In genomic region chr1:3779265-3779911, GRCh38 we compare ENCODE assay signal across 18 cellular contexts. TPM values are rescaled to one million over a fixed set of nuclear protein-coding genes. Genes with fewer than 3 reads are reported as not detected.
"Had no signal": no experiment of that assay in that cellular context is flagged by ENCODE, and none has a peak within 500 bp of the region (broad histone marks: within the 10 kb centered on the region; RNA-seq: fewer than 3 reads in every experiment).

No MANE protein-coding gene starts in this region.

- H3K4me1 ChIP-seq: ascending aorta had no signal

- H3K9me3 ChIP-seq: ascending aorta, right atrium auricular region had no signal

- DNase-seq: activated CD4-positive, alpha-beta T cell treated with anti-CD3 and anti-CD28 coated beads for 1 hour; activated CD4-positive, alpha-beta T cell treated with anti-CD3 and anti-CD28 coated beads, Interleukin-2, amount 50 U/mL, for 4 hours; activated naive CD4-positive, alpha-beta T cell treated with anti-CD3 and anti-CD28 coated beads for 36 hours; activated naive CD8-positive, alpha-beta T cell treated with anti-CD3 and anti-CD28 coated beads, Interleukin-2, amount 50 U/mL, for 24 hours; activated T-cell treated with anti-CD3 and anti-CD28 coated beads for 4 hours; hippocampal formation; T-helper 9 cell had no signal

- ATAC-seq: activated naive CD8-positive, alpha-beta T cell treated with anti-CD3 and anti-CD28 coated beads, Interleukin-2, amount 50 U/mL, for 24 hours; esophagus mucosa had no signal

- H3K27me3 ChIP-seq: ascending aorta, right atrium auricular region had no signal

- H3K27ac ChIP-seq: ascending aorta, skin epidermis had no signal

- H3K4me3 ChIP-seq: ascending aorta, right atrium auricular region, skin epidermis had no signal

- FAIRE-seq: endometrium had no signal

RNA-seq across cellular contexts. Expression of gene SMIM1, which starts 6.8 kb away (rescaled TPM):
- total RNA-seq: ascending aorta, kidney epithelial cell, temporal lobe had no signal

RNA-seq across cellular contexts. Expression of gene CCDC27, which starts 27.1 kb away (rescaled TPM):
- total RNA-seq: activated naive CD4-positive, alpha-beta T cell treated with anti-CD3 and anti-CD28 coated beads for 36 hours; ascending aorta; esophagus mucosa; kidney epithelial cell; lower leg skin; mesenteric fat pad; occipital lobe; progenitor cell of endocrine pancreas; right atrium auricular region; temporal lobe had no signal
